ENCODE assay signal across 1 cellular context in the genomic region with DNA sequence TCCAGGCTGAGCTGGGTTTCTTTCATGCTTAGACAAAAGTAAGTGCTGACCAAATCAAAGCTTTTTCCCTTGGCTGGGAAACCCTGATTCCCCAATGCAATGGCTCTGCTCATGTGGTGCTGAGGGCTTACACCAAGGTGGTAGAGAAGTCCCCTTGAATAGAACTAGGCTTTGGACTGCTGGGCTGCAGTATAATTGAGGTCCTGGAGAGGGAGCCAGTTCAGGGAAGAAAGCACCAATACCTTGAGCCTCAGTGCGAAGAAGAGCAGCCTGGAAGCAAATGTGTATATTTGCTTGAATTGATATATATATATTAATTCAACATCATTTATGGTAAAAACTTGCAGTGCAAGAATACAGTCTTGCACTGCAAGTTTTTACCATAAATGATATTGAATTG.
TF ChIP-seq lines count a peak whose summit lies in the region.

No MANE protein-coding gene starts in this region.

TF ChIP-seq in GM23338, 12 proteins besides CTCF, POLR2A, EP300 and RAD21 (continued from another document):
- TF ChIP-seq, protein P1, sequence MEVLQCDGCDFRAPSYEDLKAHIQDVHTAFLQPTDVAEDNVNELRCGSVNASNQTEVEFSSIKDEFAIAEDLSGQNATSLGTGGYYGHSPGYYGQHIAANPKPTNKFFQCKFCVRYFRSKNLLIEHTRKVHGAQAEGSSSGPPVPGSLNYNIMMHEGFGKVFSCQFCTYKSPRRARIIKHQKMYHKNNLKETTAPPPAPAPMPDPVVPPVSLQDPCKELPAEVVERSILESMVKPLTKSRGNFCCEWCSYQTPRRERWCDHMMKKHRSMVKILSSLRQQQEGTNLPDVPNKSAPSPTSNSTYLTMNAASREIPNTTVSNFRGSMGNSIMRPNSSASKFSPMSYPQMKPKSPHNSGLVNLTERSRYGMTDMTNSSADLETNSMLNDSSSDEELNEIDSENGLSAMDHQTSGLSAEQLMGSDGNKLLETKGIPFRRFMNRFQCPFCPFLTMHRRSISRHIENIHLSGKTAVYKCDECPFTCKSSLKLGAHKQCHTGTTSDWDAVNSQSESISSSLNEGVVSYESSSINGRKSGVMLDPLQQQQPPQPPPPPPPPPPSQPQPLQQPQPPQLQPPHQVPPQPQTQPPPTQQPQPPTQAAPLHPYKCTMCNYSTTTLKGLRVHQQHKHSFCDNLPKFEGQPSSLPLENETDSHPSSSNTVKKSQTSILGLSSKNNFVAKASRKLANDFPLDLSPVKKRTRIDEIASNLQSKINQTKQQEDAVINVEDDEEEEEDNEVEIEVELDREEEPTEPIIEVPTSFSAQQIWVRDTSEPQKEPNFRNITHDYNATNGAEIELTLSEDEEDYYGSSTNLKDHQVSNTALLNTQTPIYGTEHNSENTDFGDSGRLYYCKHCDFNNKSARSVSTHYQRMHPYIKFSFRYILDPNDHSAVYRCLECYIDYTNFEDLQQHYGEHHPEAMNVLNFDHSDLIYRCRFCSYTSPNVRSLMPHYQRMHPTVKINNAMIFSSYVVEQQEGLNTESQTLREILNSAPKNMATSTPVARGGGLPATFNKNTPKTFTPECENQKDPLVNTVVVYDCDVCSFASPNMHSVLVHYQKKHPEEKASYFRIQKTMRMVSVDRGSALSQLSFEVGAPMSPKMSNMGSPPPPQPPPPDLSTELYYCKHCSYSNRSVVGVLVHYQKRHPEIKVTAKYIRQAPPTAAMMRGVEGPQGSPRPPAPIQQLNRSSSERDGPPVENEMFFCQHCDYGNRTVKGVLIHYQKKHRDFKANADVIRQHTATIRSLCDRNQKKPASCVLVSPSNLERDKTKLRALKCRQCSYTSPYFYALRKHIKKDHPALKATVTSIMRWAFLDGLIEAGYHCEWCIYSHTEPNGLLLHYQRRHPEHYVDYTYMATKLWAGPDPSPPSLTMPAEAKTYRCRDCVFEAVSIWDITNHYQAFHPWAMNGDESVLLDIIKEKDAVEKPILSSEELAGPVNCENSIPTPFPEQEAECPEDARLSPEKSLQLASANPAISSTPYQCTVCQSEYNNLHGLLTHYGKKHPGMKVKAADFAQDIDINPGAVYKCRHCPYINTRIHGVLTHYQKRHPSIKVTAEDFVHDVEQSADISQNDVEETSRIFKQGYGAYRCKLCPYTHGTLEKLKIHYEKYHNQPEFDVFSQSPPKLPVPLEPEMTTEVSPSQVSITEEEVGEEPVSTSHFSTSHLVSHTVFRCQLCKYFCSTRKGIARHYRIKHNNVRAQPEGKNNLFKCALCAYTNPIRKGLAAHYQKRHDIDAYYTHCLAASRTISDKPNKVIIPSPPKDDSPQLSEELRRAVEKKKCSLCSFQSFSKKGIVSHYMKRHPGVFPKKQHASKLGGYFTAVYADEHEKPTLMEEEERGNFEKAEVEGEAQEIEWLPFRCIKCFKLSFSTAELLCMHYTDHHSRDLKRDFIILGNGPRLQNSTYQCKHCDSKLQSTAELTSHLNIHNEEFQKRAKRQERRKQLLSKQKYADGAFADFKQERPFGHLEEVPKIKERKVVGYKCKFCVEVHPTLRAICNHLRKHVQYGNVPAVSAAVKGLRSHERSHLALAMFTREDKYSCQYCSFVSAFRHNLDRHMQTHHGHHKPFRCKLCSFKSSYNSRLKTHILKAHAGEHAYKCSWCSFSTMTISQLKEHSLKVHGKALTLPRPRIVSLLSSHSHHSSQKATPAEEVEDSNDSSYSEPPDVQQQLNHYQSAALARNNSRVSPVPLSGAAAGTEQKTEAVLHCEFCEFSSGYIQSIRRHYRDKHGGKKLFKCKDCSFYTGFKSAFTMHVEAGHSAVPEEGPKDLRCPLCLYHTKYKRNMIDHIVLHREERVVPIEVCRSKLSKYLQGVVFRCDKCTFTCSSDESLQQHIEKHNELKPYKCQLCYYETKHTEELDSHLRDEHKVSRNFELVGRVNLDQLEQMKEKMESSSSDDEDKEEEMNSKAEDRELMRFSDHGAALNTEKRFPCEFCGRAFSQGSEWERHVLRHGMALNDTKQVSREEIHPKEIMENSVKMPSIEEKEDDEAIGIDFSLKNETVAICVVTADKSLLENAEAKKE (CRISPR knock-in tag; IDR thresholded peaks at IDR 0.05), result no peak
- no peak for TF ChIP-seq ZNF114 (CRISPR knock-in tag; IDR thresholded peaks at IDR 0.05)
